9 cellular contexts compared by ENCODE assay signal in genomic region chr18:62325806-62326645, GRCh38. TPM values are rescaled to one million over a fixed set of nuclear protein-coding genes. Genes with fewer than 3 reads are reported as not detected.
DNase-seq lines count a peak whose midpoint lies in the region; TF ChIP-seq lines count a peak whose summit lies in the region.
"Had no signal": no experiment of that assay in that cellular context is flagged by ENCODE, and none has a peak within 500 bp of the region (broad histone marks: within the 10 kb centered on the region; RNA-seq: fewer than 3 reads in every experiment).

No MANE protein-coding gene starts in this region.

- no peak overlapping the region for H3K9ac ChIP-seq in neural progenitor cell

- peak overlapping the region; percentile 89 for H2AFZ ChIP-seq in neural progenitor cell (replicated peaks)

- H3K27ac Mint-ChIP-seq in activated CD4-positive, alpha-beta T cell treated with anti-CD3 and anti-CD28 coated beads, Interleukin-2, amount 10 ng/mL, durations not matched to agents 24 days and 14 days: peak overlapping the region; percentile 86
- no peak overlapping the region for H3K27ac Mint-ChIP-seq in neural progenitor cell

- H3F3A ChIP-seq in neural progenitor cell (ENCODE audit: low read depth): peaks cover 30% of the 10 kb centered on the region

- TF ChIP-seq CTCF in esophagus squamous epithelium (IDR thresholded peaks at IDR 0.05): no peak
- no peak for TF ChIP-seq CTCF in neural progenitor cell (IDR thresholded peaks at IDR 0.05)

- H3K9me3 ChIP-seq in esophagus squamous epithelium (no peaks in the 10 kb centered on the region), neural progenitor cell (ENCODE audit: low read depth) (no peaks in the 10 kb centered on the region)

- H3K36me3 Mint-ChIP-seq in activated CD4-positive, alpha-beta T cell treated with anti-CD3 and anti-CD28 coated beads, Interleukin-2, amount 10 ng/mL, durations not matched to agents 24 days and 14 days (ENCODE audit: low read depth): peaks cover 10% of the 10 kb centered on the region
- no peaks in the 10 kb centered on the region for H3K36me3 Mint-ChIP-seq in neural progenitor cell

- H4K20me1 ChIP-seq in neural progenitor cell (ENCODE audit: low read depth): peaks cover 3% of the 10 kb centered on the region

- H3K4me2 ChIP-seq in neural progenitor cell: peak overlapping the region; percentile 88

- intact Hi-C loops in activated CD4-positive, alpha-beta T cell treated with anti-CD3 and anti-CD28 coated beads, Interleukin-2, amount 10 ng/mL, durations not matched to agents 24 days and 14 days (cut with micrococcal nuclease): loop anchor here (1.0 to 10.0 kb wide), 10 partner anchors 13 to 519 kb away; partner anchors contain the start of genes PHLPP1, PIGN, RELCH and ZCCHC2
- intact Hi-C loops in esophagus squamous epithelium (cut with DNase I): no loop called here

- H3K27ac ChIP-seq in esophagus squamous epithelium (peak overlapping the region in 3 of 4 donors; percentile 5 to 22 (median 18)), neural progenitor cell (no peak overlapping the region)

- 5 to 9% methylated on average over 17 to 18 of the region's 45 CpGs for whole genome bisulfite sequencing in esophagus squamous epithelium, 2 donors

- peaks cover 0 to 91% (median 4%) of the 10 kb centered on the region in 4 donors for H3K27me3 ChIP-seq in esophagus squamous epithelium
- peaks cover 63% of the 10 kb centered on the region for H3K27me3 ChIP-seq in neural progenitor cell

- DNase-seq in NCI-H748 (lab: John Stamatoyannopoulos, UW; ENCODE audit: unreplicated experiment) (peak; percentile 66), NCI-H748 treated with DMSO at 0.1 percent for 48 hours (lab: John Stamatoyannopoulos, UW) (no peak), HT-29 (ENCODE audit: low spot score) (peak; percentile 21), esophagus squamous epithelium (lab: John Stamatoyannopoulos, UW) (no peak), neural progenitor cell (ENCODE audit: low spot score) (peak; percentile 37), inferior parietal cortex (ENCODE audit: extremely low spot score) (no peak), AG08395 (ENCODE audit: low spot score) (no peak)
- peak; percentile 82 for DNase-seq in activated CD4-positive, alpha-beta T cell treated with anti-CD3 and anti-CD28 coated beads, Interleukin-2, amount 10 ng/mL, durations not matched to agents 24 days and 14 days
- DNase-seq: DND-41 had no signal

- H3K4me3 ChIP-seq in esophagus squamous epithelium (peak overlapping the region; percentile 50 to 75 (median 52)), neural progenitor cell (peak overlapping the region; percentile 69)

- peaks cover 7 to 41% (median 14%) of the 10 kb centered on the region in 3 donors for H3K4me1 ChIP-seq in esophagus squamous epithelium
- peaks cover 21% of the 10 kb centered on the region for H3K4me1 ChIP-seq in neural progenitor cell

- H3K36me3 ChIP-seq in esophagus squamous epithelium (no peaks in the 10 kb centered on the region), neural progenitor cell (no peaks in the 10 kb centered on the region)

- no peaks in the 10 kb centered on the region for H3K9me3 Mint-ChIP-seq in activated CD4-positive, alpha-beta T cell treated with anti-CD3 and anti-CD28 coated beads, Interleukin-2, amount 10 ng/mL, durations not matched to agents 24 days and 14 days
- H3K9me3 Mint-ChIP-seq in neural progenitor cell: no peaks in the 10 kb centered on the region

- H3K27me3 Mint-ChIP-seq in activated CD4-positive, alpha-beta T cell treated with anti-CD3 and anti-CD28 coated beads, Interleukin-2, amount 10 ng/mL, durations not matched to agents 24 days and 14 days: peaks cover 37% of the 10 kb centered on the region
- H3K27me3 Mint-ChIP-seq in neural progenitor cell (ENCODE audit: insufficient read depth, low read depth): peaks cover 59% of the 10 kb centered on the region

- H3K79me2 ChIP-seq in neural progenitor cell (ENCODE audit: low read depth): no peaks in the 10 kb centered on the region

- peak overlapping the region; percentile 91 for H3K4me3 Mint-ChIP-seq in activated CD4-positive, alpha-beta T cell treated with anti-CD3 and anti-CD28 coated beads, Interleukin-2, amount 10 ng/mL, durations not matched to agents 24 days and 14 days
- peak overlapping the region; percentile 84 for H3K4me3 Mint-ChIP-seq in neural progenitor cell

- TF ChIP-seq POLR2A in esophagus squamous epithelium (IDR thresholded peaks at IDR 0.05): no peak

- H3K4me1 Mint-ChIP-seq in activated CD4-positive, alpha-beta T cell treated with anti-CD3 and anti-CD28 coated beads, Interleukin-2, amount 10 ng/mL, durations not matched to agents 24 days and 14 days: peaks cover 60% of the 10 kb centered on the region
- peaks cover 18% of the 10 kb centered on the region for H3K4me1 Mint-ChIP-seq in neural progenitor cell

RNA-seq across cellular contexts. Expression of gene TNFRSF11A, which starts 0.9 kb away (rescaled TPM):
- 7.4 and 8.6 TPM in 2 replicates for total RNA-seq in HT-29 (2014; rRNA removed; shearing (Covaris generic))
- 14.0 and 16.4 TPM in 2 replicates for total RNA-seq in activated CD4-positive, alpha-beta T cell treated with anti-CD3 and anti-CD28 coated beads, Interleukin-2, amount 10 ng/mL, durations not matched to agents 24 days and 14 days
- total RNA-seq in esophagus squamous epithelium: 1 to 10 TPM; 1.9 to 5.6 (median 3.6) TPM
- 0.47 and 1.1 TPM in 2 replicates for total RNA-seq in neural progenitor cell (ENCODE audit: low replicate concordance)

Comparison
In these comparisons a context has a peak if more than half of its experiments do, and no peak if none do; other contexts are left out.
1. DNase-seq: peak in NCI-H748 (single experiment), HT-29 (single experiment), activated CD4-positive, alpha-beta T cell treated with anti-CD3 and anti-CD28 coated beads, Interleukin-2, amount 10 ng/mL, durations not matched to agents 24 days and 14 days (single experiment) and neural progenitor cell (single experiment); none in NCI-H748 treated with DMSO at 0.1 percent for 48 hours (single experiment), esophagus squamous epithelium (single experiment), inferior parietal cortex (single experiment) and AG08395 (single experiment).